Comparison of ENCODE assay signal across 1 cellular context in the genomic region with DNA sequence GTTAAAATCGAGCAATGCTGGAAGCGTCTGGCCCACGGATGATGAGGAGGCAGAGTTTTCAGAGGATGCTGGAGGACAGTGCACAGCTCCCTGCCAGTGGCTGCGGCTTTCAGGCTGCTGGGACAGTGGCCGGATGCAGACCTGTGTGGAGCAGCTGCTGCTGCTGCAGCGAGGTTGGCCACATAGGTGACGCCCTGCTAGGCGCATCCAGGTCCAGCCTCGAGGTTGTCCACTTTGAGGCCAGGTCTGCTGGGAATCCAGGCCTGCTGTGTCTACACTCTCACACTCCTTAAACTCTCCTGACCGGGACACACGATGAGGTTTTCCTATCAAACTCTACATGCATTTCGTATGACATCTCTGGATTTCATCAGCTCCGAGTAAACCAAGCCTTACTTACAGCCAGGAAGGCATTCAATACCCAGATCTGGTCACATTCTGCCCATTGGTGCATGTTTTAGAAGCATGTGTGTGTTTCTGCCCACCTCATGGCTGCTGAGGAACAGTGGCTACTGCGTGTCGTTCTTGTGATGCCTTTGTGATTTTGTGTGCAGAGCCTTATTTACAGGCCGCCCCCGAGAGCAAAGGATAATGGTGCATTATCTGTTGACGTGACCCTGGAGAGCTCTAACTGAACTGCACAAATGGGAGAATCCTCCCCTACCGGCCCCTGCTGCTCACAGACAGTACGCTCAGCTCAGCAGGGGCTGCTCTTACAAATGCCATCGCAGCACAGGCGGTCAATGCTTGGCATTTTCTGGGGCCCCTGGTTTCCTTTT.
TF ChIP-seq lines count a peak whose summit lies in the region.

No MANE protein-coding gene starts in this region.

TF ChIP-seq in HepG2, 621 proteins besides CTCF, POLR2A, EP300 and RAD21 (continued from another document and continues in another):
- TF ChIP-seq, protein P1, sequence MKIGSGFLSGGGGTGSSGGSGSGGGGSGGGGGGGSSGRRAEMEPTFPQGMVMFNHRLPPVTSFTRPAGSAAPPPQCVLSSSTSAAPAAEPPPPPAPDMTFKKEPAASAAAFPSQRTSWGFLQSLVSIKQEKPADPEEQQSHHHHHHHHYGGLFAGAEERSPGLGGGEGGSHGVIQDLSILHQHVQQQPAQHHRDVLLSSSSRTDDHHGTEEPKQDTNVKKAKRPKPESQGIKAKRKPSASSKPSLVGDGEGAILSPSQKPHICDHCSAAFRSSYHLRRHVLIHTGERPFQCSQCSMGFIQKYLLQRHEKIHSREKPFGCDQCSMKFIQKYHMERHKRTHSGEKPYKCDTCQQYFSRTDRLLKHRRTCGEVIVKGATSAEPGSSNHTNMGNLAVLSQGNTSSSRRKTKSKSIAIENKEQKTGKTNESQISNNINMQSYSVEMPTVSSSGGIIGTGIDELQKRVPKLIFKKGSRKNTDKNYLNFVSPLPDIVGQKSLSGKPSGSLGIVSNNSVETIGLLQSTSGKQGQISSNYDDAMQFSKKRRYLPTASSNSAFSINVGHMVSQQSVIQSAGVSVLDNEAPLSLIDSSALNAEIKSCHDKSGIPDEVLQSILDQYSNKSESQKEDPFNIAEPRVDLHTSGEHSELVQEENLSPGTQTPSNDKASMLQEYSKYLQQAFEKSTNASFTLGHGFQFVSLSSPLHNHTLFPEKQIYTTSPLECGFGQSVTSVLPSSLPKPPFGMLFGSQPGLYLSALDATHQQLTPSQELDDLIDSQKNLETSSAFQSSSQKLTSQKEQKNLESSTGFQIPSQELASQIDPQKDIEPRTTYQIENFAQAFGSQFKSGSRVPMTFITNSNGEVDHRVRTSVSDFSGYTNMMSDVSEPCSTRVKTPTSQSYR (CRISPR knock-in tag; IDR thresholded peaks at IDR 0.05; ENCODE audit: borderline replicate concordance): no peak
- TF ChIP-seq ZMYM4 (CRISPR knock-in tag; IDR thresholded peaks at IDR 0.05): peak; percentile 46; the same call in 1 of the 2 replicates
- no peak for TF ChIP-seq ZNF552 (CRISPR knock-in tag; IDR thresholded peaks at IDR 0.05; ENCODE audit: borderline replicate concordance)
- TF ChIP-seq, protein P2, sequence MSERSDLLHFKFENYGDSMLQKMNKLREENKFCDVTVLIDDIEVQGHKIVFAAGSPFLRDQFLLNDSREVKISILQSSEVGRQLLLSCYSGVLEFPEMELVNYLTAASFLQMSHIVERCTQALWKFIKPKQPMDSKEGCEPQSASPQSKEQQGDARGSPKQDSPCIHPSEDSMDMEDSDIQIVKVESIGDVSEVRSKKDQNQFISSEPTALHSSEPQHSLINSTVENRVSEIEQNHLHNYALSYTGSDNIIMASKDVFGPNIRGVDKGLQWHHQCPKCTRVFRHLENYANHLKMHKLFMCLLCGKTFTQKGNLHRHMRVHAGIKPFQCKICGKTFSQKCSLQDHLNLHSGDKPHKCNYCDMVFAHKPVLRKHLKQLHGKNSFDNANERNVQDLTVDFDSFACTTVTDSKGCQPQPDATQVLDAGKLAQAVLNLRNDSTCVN (CRISPR knock-in tag; IDR thresholded peaks at IDR 0.05; ENCODE audit: borderline replicate concordance): no peak
- no peak for TF ChIP-seq AGO2 (optimal IDR thresholded peaks at IDR 0.05; ENCODE audit: low read depth, low read length)
- TF ChIP-seq GABPB1 (CRISPR knock-in tag; IDR thresholded peaks at IDR 0.05): no peak
- no peak for TF ChIP-seq CAMTA2 (CRISPR knock-in tag; IDR thresholded peaks at IDR 0.05; ENCODE audit: borderline replicate concordance)
- no peak for TF ChIP-seq ZBTB7A (CRISPR knock-in tag; IDR thresholded peaks at IDR 0.05)
- TF ChIP-seq, protein P3, sequence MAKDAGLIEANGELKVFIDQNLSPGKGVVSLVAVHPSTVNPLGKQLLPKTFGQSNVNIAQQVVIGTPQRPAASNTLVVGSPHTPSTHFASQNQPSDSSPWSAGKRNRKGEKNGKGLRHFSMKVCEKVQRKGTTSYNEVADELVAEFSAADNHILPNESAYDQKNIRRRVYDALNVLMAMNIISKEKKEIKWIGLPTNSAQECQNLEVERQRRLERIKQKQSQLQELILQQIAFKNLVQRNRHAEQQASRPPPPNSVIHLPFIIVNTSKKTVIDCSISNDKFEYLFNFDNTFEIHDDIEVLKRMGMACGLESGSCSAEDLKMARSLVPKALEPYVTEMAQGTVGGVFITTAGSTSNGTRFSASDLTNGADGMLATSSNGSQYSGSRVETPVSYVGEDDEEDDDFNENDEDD (CRISPR knock-in tag; IDR thresholded peaks at IDR 0.05; ENCODE audit: borderline replicate concordance): no peak
- TF ChIP-seq GTF2F1 (IDR thresholded peaks at IDR 0.05; ENCODE audit: low read length): no peak
- TF ChIP-seq ZNF136 (CRISPR knock-in tag; IDR thresholded peaks at IDR 0.05; ENCODE audit: low read depth): 0 out of 2 replicates have a peak, but pooled peaks have one; percentile 33
- TF ChIP-seq ZNF383 (CRISPR knock-in tag; IDR thresholded peaks at IDR 0.05; ENCODE audit: borderline replicate concordance): no peak
- no peak for TF ChIP-seq CC2D1A (CRISPR knock-in tag; IDR thresholded peaks at IDR 0.05)
- TF ChIP-seq PAX8 (CRISPR knock-in tag; IDR thresholded peaks at IDR 0.05; ENCODE audit: borderline replicate concordance): no peak
- TF ChIP-seq, protein P4, sequence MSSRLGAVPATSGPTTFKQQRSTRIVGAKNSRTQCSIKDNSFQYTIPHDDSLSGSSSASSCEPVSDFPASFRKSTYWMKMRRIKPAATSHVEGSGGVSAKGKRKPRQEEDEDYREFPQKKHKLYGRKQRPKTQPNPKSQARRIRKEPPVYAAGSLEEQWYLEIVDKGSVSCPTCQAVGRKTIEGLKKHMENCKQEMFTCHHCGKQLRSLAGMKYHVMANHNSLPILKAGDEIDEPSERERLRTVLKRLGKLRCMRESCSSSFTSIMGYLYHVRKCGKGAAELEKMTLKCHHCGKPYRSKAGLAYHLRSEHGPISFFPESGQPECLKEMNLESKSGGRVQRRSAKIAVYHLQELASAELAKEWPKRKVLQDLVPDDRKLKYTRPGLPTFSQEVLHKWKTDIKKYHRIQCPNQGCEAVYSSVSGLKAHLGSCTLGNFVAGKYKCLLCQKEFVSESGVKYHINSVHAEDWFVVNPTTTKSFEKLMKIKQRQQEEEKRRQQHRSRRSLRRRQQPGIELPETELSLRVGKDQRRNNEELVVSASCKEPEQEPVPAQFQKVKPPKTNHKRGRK (CRISPR knock-in tag; IDR thresholded peaks at IDR 0.05): no peak
- TF ChIP-seq, protein P5, sequence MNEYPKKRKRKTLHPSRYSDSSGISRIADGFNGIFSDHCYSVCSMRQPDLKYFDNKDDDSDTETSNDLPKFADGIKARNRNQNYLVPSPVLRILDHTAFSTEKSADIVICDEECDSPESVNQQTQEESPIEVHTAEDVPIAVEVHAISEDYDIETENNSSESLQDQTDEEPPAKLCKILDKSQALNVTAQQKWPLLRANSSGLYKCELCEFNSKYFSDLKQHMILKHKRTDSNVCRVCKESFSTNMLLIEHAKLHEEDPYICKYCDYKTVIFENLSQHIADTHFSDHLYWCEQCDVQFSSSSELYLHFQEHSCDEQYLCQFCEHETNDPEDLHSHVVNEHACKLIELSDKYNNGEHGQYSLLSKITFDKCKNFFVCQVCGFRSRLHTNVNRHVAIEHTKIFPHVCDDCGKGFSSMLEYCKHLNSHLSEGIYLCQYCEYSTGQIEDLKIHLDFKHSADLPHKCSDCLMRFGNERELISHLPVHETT (CRISPR knock-in tag; conservative IDR thresholded peaks at IDR 0.05): no peak
- TF ChIP-seq ZNF567 (CRISPR knock-in tag; IDR thresholded peaks at IDR 0.05; ENCODE audit: borderline replicate concordance): peak; percentile 53; the same call in 1 of the 2 replicates
- TF ChIP-seq ZBTB8A (CRISPR knock-in tag; IDR thresholded peaks at IDR 0.05; ENCODE audit: borderline replicate concordance, low read depth): no peak
- TF ChIP-seq, protein P6, sequence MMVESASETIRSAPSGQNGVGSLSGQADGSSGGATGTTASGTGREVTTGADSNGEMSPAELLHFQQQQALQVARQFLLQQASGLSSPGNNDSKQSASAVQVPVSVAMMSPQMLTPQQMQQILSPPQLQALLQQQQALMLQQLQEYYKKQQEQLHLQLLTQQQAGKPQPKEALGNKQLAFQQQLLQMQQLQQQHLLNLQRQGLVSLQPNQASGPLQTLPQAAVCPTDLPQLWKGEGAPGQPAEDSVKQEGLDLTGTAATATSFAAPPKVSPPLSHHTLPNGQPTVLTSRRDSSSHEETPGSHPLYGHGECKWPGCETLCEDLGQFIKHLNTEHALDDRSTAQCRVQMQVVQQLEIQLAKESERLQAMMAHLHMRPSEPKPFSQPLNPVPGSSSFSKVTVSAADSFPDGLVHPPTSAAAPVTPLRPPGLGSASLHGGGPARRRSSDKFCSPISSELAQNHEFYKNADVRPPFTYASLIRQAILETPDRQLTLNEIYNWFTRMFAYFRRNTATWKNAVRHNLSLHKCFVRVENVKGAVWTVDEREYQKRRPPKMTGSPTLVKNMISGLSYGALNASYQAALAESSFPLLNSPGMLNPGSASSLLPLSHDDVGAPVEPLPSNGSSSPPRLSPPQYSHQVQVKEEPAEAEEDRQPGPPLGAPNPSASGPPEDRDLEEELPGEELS (CRISPR knock-in tag; IDR thresholded peaks at IDR 0.05): peak; percentile 88
- no peak for TF ChIP-seq ARNTL (CRISPR knock-in tag; IDR thresholded peaks at IDR 0.05)
- no peak for TF ChIP-seq ZNF709 (CRISPR knock-in tag; IDR thresholded peaks at IDR 0.05)
- no peak for TF ChIP-seq REL (CRISPR knock-in tag; conservative IDR thresholded peaks at IDR 0.05)
- TF ChIP-seq ZNF652 (CRISPR knock-in tag; IDR thresholded peaks at IDR 0.05; ENCODE audit: borderline replicate concordance, low read depth): no peak
- no peak for TF ChIP-seq HOXA9 (CRISPR knock-in tag; IDR thresholded peaks at IDR 0.05; ENCODE audit: borderline replicate concordance)
- no peak for TF ChIP-seq ZNF121 (CRISPR knock-in tag; IDR thresholded peaks at IDR 0.05)
- TF ChIP-seq ZNF619 (CRISPR knock-in tag; IDR thresholded peaks at IDR 0.05): 0 out of 2 replicates have a peak, but pooled peaks have one; percentile 66
- TF ChIP-seq, protein P7, sequence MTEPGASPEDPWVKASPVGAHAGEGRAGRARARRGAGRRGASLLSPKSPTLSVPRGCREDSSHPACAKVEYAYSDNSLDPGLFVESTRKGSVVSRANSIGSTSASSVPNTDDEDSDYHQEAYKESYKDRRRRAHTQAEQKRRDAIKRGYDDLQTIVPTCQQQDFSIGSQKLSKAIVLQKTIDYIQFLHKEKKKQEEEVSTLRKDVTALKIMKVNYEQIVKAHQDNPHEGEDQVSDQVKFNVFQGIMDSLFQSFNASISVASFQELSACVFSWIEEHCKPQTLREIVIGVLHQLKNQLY (CRISPR knock-in tag; IDR thresholded peaks at IDR 0.05): no peak; the same call in 1 of the 2 replicates
- no peak for TF ChIP-seq ZNF260 (CRISPR knock-in tag; IDR thresholded peaks at IDR 0.05; ENCODE audit: borderline replicate concordance, low read depth)
- TF ChIP-seq, protein P8, sequence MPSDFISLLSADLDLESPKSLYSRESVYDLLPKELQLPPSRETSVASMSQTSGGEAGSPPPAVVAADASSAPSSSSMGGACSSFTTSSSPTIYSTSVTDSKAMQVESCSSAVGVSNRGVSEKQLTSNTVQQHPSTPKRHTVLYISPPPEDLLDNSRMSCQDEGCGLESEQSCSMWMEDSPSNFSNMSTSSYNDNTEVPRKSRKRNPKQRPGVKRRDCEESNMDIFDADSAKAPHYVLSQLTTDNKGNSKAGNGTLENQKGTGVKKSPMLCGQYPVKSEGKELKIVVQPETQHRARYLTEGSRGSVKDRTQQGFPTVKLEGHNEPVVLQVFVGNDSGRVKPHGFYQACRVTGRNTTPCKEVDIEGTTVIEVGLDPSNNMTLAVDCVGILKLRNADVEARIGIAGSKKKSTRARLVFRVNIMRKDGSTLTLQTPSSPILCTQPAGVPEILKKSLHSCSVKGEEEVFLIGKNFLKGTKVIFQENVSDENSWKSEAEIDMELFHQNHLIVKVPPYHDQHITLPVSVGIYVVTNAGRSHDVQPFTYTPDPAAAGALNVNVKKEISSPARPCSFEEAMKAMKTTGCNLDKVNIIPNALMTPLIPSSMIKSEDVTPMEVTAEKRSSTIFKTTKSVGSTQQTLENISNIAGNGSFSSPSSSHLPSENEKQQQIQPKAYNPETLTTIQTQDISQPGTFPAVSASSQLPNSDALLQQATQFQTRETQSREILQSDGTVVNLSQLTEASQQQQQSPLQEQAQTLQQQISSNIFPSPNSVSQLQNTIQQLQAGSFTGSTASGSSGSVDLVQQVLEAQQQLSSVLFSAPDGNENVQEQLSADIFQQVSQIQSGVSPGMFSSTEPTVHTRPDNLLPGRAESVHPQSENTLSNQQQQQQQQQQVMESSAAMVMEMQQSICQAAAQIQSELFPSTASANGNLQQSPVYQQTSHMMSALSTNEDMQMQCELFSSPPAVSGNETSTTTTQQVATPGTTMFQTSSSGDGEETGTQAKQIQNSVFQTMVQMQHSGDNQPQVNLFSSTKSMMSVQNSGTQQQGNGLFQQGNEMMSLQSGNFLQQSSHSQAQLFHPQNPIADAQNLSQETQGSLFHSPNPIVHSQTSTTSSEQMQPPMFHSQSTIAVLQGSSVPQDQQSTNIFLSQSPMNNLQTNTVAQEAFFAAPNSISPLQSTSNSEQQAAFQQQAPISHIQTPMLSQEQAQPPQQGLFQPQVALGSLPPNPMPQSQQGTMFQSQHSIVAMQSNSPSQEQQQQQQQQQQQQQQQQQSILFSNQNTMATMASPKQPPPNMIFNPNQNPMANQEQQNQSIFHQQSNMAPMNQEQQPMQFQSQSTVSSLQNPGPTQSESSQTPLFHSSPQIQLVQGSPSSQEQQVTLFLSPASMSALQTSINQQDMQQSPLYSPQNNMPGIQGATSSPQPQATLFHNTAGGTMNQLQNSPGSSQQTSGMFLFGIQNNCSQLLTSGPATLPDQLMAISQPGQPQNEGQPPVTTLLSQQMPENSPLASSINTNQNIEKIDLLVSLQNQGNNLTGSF (CRISPR knock-in tag; IDR thresholded peaks at IDR 0.05): no peak
- TF ChIP-seq, protein P9, sequence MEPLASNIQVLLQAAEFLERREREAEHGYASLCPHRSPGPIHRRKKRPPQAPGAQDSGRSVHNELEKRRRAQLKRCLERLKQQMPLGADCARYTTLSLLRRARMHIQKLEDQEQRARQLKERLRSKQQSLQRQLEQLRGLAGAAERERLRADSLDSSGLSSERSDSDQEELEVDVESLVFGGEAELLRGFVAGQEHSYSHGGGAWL (CRISPR knock-in tag; IDR thresholded peaks at IDR 0.05): no peak
- no peak for TF ChIP-seq ATF7-NPFF (CRISPR knock-in tag; IDR thresholded peaks at IDR 0.05; ENCODE audit: low read depth)
- TF ChIP-seq RXRB (CRISPR knock-in tag; IDR thresholded peaks at IDR 0.05; ENCODE audit: borderline replicate concordance): no peak; the same call in 1 of the 2 replicates
- no peak for TF ChIP-seq ZNF660 (CRISPR knock-in tag; IDR thresholded peaks at IDR 0.05; ENCODE audit: borderline replicate concordance, low read depth)
- TF ChIP-seq ZNF839 (CRISPR knock-in tag; IDR thresholded peaks at IDR 0.05; ENCODE audit: borderline replicate concordance): no peak
- TF ChIP-seq, protein P10, sequence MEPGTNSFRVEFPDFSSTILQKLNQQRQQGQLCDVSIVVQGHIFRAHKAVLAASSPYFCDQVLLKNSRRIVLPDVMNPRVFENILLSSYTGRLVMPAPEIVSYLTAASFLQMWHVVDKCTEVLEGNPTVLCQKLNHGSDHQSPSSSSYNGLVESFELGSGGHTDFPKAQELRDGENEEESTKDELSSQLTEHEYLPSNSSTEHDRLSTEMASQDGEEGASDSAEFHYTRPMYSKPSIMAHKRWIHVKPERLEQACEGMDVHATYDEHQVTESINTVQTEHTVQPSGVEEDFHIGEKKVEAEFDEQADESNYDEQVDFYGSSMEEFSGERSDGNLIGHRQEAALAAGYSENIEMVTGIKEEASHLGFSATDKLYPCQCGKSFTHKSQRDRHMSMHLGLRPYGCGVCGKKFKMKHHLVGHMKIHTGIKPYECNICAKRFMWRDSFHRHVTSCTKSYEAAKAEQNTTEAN (CRISPR knock-in tag; conservative IDR thresholded peaks at IDR 0.05): peak; percentile 29
- TF ChIP-seq SMYD3 (CRISPR knock-in tag; IDR thresholded peaks at IDR 0.05): no peak
- no peak for TF ChIP-seq ZFAT (CRISPR knock-in tag; conservative IDR thresholded peaks at IDR 0.05)
- no peak for TF ChIP-seq ZNF549 (CRISPR knock-in tag; IDR thresholded peaks at IDR 0.05)
- TF ChIP-seq, protein P11, sequence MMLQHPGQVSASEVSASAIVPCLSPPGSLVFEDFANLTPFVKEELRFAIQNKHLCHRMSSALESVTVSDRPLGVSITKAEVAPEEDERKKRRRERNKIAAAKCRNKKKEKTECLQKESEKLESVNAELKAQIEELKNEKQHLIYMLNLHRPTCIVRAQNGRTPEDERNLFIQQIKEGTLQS (CRISPR knock-in tag; IDR thresholded peaks at IDR 0.05): no peak
